ENCODE assay signal across 10 cellular contexts in the genomic region with DNA sequence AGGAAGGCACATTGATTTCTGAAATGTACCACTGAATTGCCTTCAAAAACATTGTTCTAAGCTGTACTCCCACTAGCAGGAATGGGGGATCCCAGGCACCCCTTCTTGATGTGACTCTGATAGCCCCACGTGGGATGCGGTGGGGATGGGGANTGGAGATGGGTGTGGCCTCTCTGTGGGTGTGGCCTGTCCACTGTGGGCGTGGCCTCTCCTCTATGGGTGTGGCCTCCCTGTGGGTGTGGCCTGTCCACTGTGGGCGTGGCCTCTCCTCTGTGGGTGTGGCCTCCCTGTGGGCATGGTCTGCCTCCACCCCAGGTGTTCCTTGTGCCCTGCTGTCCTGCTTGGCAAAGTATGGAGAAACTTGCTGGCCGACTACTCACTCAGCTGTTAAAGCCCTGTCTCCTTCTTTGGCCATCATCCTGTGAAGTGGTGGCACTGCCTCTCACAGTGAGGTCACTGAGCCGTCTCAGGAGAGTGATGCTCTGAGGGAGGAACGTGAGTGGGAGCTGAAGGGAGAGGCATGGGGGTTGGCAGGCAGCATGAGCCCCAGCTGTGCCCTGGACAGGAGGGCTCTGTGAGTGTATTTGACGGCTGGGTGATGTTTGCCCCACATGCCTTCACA. TPM values are rescaled to one million over a fixed set of nuclear protein-coding genes. Genes with fewer than 3 reads are reported as not detected.
DNase-seq lines count a peak whose midpoint lies in the region; ATAC-seq, FAIRE-seq and TF ChIP-seq lines count a peak whose summit lies in the region.
"Had no signal": no experiment of that assay in that cellular context is flagged by ENCODE, and none has a peak within 500 bp of the region (broad histone marks: within the 10 kb centered on the region; RNA-seq: fewer than 3 reads in every experiment).

No MANE protein-coding gene starts in this region.

- H2BK120ac ChIP-seq in IMR-90 (ENCODE audit: low read depth, low read length) = no peak overlapping the region

- no peak overlapping the region for H3K27ac ChIP-seq in IMR-90 (ENCODE audit: insufficient read depth, low read length)
- no peak overlapping the region for H3K27ac ChIP-seq in Peyer's patch
- H3K27ac ChIP-seq: parathyroid adenoma had no signal

- H3K4ac ChIP-seq in IMR-90 (ENCODE audit: low read depth, low read length) = no peak overlapping the region

- no peaks in the 10 kb centered on the region; the same call in 1 of the 2 replicates for H3K27me3 ChIP-seq in IMR-90 (ENCODE audit: control insufficient read depth, insufficient read depth, low read length)
- no peaks in the 10 kb centered on the region for H3K27me3 ChIP-seq in Peyer's patch

- no peak overlapping the region for H4K5ac ChIP-seq in IMR-90 (ENCODE audit: low read depth, low read length)

- DNase-seq in EH (ENCODE audit: low read depth) (peak; percentile 9), IMR-90 (no peak), myocyte (ENCODE audit: low read depth) (peak; percentile 69), H54 (ENCODE audit: insufficient read length, low spot score) (no peak), Peyer's patch (no peak)
- peak; percentile 9 for DNase-seq in activated T-helper 9 cell treated with anti-CD3 and anti-CD28 coated beads, Interleukin-2, amount 50 U/mL, for 16 hours (ENCODE audit: low read depth)
- DNase-seq: NCI-H748 treated with DMSO at 0.1 percent for 48 hours had no signal

- no peaks in the 10 kb centered on the region for H3K9me3 ChIP-seq in IMR-90 (ENCODE audit: control insufficient read depth, insufficient read depth, low read length)
- H3K9me3 ChIP-seq in Peyer's patch = no peaks in the 10 kb centered on the region

- H2BK5ac ChIP-seq in IMR-90 (ENCODE audit: low read depth, low read length, poor library complexity, severe bottlenecking) = no peak overlapping the region

- no peaks in the 10 kb centered on the region for H3K79me1 ChIP-seq in IMR-90 (ENCODE audit: low read depth in 1 of 2, low read length in 2 of 2)

- H3K36me3 ChIP-seq in IMR-90 (ENCODE audit: control insufficient read depth, insufficient read depth, low read length) (no peaks in the 10 kb centered on the region), Peyer's patch (no peaks in the 10 kb centered on the region)

- FAIRE-seq in H54 (lab: Jason Lieb, UNC) = no peak
- FAIRE-seq: endothelial cell of umbilical vein had no signal

- dilution Hi-C loops in IMR-90 (cut with HindIII; ENCODE audit: low sequenced_read_pairs, unreplicated experiment) = no loop called here

- H2BK20ac ChIP-seq in IMR-90 (ENCODE audit: low read depth, low read length) = no peak overlapping the region

- H2AFZ ChIP-seq in IMR-90 (replicated peaks; ENCODE audit: low read length, poor library complexity) = no peak overlapping the region
- H2AFZ ChIP-seq: parathyroid adenoma had no signal

- no peaks in the 10 kb centered on the region for H4K20me1 ChIP-seq in IMR-90 (ENCODE audit: insufficient read depth, low read length)

- no peak overlapping the region for H4K91ac ChIP-seq in IMR-90 (ENCODE audit: insufficient read depth, low read depth, low read length)

- H3K4me3 ChIP-seq in IMR-90 (ENCODE audit: insufficient read depth, low read depth, low read length) = no peak overlapping the region
- no peak overlapping the region for H3K4me3 ChIP-seq in Peyer's patch

- H3K4me1 ChIP-seq in IMR-90 (ENCODE audit: control insufficient read depth, insufficient read depth, low read length) (peaks cover 1% of the 10 kb centered on the region; the same call in 1 of the 2 replicates), Peyer's patch (no peaks in the 10 kb centered on the region)
- H3K4me1 ChIP-seq: parathyroid adenoma had no signal

- TF ChIP-seq POLR2A in IMR-90 (IDR thresholded peaks at IDR 0.05; ENCODE audit: low read depth, low read length) (no peak), H54 (IDR thresholded peaks at IDR 0.05; ENCODE audit: low read depth, low read length) (no peak), Peyer's patch (IDR thresholded peaks at IDR 0.05) (no peak)

- in situ Hi-C loops in IMR-90 (cut with MboI; ENCODE audit: low sequenced_read_pairs) = no loop called here

- intact Hi-C loops in IMR-90 (cut with micrococcal nuclease) = no loop called here

- 80% methylated on average over 5 of the region's 8 CpGs; no CpG with 5 or more reads in 1 of the 2 experiments for WGBS in IMR-90 (ENCODE audit: extremely low coverage in 2 of 2, insufficient read length in 1 of 2), 2 experiments

- H3K23ac ChIP-seq in IMR-90 (ENCODE audit: low read depth, low read length) = no peak overlapping the region

- no peaks in the 10 kb centered on the region for H3K9me1 ChIP-seq in IMR-90 (ENCODE audit: insufficient read depth, low read length)

- POLR2A ChIA-PET in IMR-90 (lab: Charles Lee; ENCODE audit: unreplicated experiment) = no interaction called here

- no peak overlapping the region for H4K8ac ChIP-seq in IMR-90 (ENCODE audit: low read depth in 2 of 2, low read length in 2 of 2)

- CTCF ChIA-PET in IMR-90 (lab: Yijun Ruan, JAX) = no interaction called here

- ATAC-seq in IMR-90 (ENCODE audit: low read depth) (peak; percentile 28; the same call in 1 of the 2 replicates), GM19328 (IDR thresholded peaks at IDR 0.05; ENCODE audit: unreplicated experiment) (no peak)

- no TSS peak for BruUV-seq in IMR-90 (replicated peaks; lab: Mats Ljungman, UMichigan)

- TF ChIP-seq RAD21 in IMR-90 (IDR thresholded peaks at IDR 0.05; ENCODE audit: low read length) = no peak

- H3K9ac ChIP-seq in IMR-90 (ENCODE audit: low read depth, low read length) = no peak overlapping the region
- H3K9ac ChIP-seq: parathyroid adenoma had no signal

- H3K14ac ChIP-seq in IMR-90 (replicated peaks; ENCODE audit: low read depth, low read length) = no peak overlapping the region

- no peak overlapping the region for H3K18ac ChIP-seq in IMR-90 (ENCODE audit: low read depth, low read length)

- no peak overlapping the region for H2AK9ac ChIP-seq in IMR-90 (replicated peaks; ENCODE audit: low read depth, low read length, poor library complexity)

- H3K4me2 ChIP-seq in IMR-90 (ENCODE audit: low read depth, low read length) = no peak overlapping the region

- no peak overlapping the region; the same call in 1 of the 2 replicates for H2AK5ac ChIP-seq in IMR-90 (ENCODE audit: low read depth, low read length)

- no peak overlapping the region for H3K56ac ChIP-seq in IMR-90 (ENCODE audit: extremely low read depth, insufficient read depth, low read length)

- no peak for TF ChIP-seq CTCF in IMR-90 (conservative IDR thresholded peaks at IDR 0.05; ENCODE audit: low read depth, low read length)
- TF ChIP-seq CTCF in Peyer's patch (IDR thresholded peaks at IDR 0.05) = no peak

- H2BK15ac ChIP-seq in IMR-90 (ENCODE audit: low read depth, low read length) = no peak overlapping the region

TF ChIP-seq in IMR-90, 13 proteins besides CTCF, POLR2A, EP300 and RAD21:
- no peak for TF ChIP-seq FOS (IDR thresholded peaks at IDR 0.05; ENCODE audit: low read depth, low read length)
- TF ChIP-seq, protein P1, sequence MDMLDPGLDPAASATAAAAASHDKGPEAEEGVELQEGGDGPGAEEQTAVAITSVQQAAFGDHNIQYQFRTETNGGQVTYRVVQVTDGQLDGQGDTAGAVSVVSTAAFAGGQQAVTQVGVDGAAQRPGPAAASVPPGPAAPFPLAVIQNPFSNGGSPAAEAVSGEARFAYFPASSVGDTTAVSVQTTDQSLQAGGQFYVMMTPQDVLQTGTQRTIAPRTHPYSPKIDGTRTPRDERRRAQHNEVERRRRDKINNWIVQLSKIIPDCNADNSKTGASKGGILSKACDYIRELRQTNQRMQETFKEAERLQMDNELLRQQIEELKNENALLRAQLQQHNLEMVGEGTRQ (IDR thresholded peaks at IDR 0.05; ENCODE audit: low read depth, low read length) = no peak

RNA-seq across cellular contexts. Expression of a gene that starts 6.7 kb away (rescaled TPM):
- total RNA-seq in IMR-90 (2012; rRNA removed) = 2.5 and 3.3 TPM in 2 replicates
- 4.6 and 4.7 TPM in 2 replicates for polyA plus RNA-seq in IMR-90 (2012; rRNA removed)
- polyA plus RNA-seq in IMR-90 (2012; cell fraction: cytosol; rRNA removed) = 4.8 and 5.6 TPM in 2 replicates
- 3.6 and 3.7 TPM in 2 replicates for polyA plus RNA-seq in IMR-90 (2012; cell fraction: nucleus; rRNA removed; ENCODE audit: low replicate concordance)
- 0.94 and 2.3 TPM in 2 replicates for total RNA-seq in myocyte
- 1.8 TPM for polyA plus RNA-seq in myocyte (2012)
- 1 to 10 TPM; 2.5 to 6.6 (median 3.6) TPM for total RNA-seq in Peyer's patch

Comparison
In these comparisons a context has a peak if more than half of its experiments do, and no peak if none do; other contexts are left out.
1. DNase-seq: peak in EH (single experiment), activated T-helper 9 cell treated with anti-CD3 and anti-CD28 coated beads, Interleukin-2, amount 50 U/mL, for 16 hours (single experiment) and myocyte (single experiment); none in IMR-90 (single experiment), H54 (single experiment) and Peyer's patch (0 of 3).